27 cellular contexts compared by ENCODE assay signal in the genomic region with DNA sequence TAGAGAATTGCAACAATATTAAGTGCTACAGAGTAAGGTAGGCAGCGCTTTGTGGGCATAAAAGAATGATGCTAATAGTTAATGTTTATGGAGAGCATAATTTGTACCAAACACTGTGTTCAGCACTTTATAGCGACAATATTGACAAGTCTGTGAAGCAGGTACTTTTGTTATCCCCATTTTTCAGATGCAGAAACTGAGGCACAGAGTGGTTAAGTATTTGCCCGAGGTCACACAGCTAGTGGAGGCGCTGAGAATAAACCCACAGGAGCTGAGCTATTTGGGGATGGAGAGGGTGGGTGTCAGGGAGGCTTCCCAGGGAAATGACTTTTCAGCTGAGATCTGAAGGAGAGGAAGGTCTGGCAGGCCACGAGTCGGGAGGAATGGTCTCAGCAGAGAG.
"Had no signal": no experiment of that assay in that cellular context is flagged by ENCODE, and none has a peak within 500 bp of the region (broad histone marks: within the 10 kb centered on the region; RNA-seq: fewer than 3 reads in every experiment).

No MANE protein-coding gene starts in this region.

- H3K9me3 ChIP-seq: ovary, psoas muscle, sigmoid colon, suprapubic skin, testis, tibial artery, transverse colon, upper lobe of right lung, uterus had no signal

- H3K27me3 ChIP-seq: neural progenitor cell, ovary, sigmoid colon, suprapubic skin, testis, tibial artery, transverse colon, upper lobe of right lung, uterus had no signal

- H3K36me3 ChIP-seq: neural progenitor cell, ovary, transverse colon, uterus had no signal

- H2AFZ ChIP-seq: neural progenitor cell, parathyroid adenoma had no signal

- H3K27ac ChIP-seq: neural progenitor cell, ovary, parathyroid adenoma, psoas muscle, sigmoid colon, suprapubic skin, testis, tibial artery, transverse colon, upper lobe of right lung, uterus had no signal

- H3K4me1 ChIP-seq: neural progenitor cell, parathyroid adenoma, psoas muscle, sigmoid colon, suprapubic skin, testis, tibial artery, transverse colon, upper lobe of right lung, uterus had no signal

- FAIRE-seq: small intestine had no signal

- H3K4me2 ChIP-seq: neural progenitor cell had no signal

- DNase-seq: naive thymus-derived CD4-positive, alpha-beta T cell; natural killer cell; occipital lobe; posterior cingulate gyrus; psoas muscle; right cardiac atrium; sigmoid colon; small intestine; stimulated activated CD4-positive, alpha-beta T cell treated with anti-CD3 and anti-CD28 coated beads, Interleukin-12 subunit alpha, Interleukin-12 subunit beta, amount 100 ng/mL, for 4 hours; stimulated activated CD4-positive, alpha-beta T cell treated with anti-CD3 and anti-CD28 coated beads, Interleukin-1b, Interleukin-23, amount 100 ng/mL, for 48 hours; stimulated activated CD4-positive, alpha-beta T cell treated with anti-CD3 and anti-CD28 coated beads, Interleukin-4, amount 100 ng/mL, for 1 hour; stimulated activated CD4-positive, alpha-beta T cell treated with anti-CD3 and anti-CD28 coated beads, Interleukin-4, amount 100 ng/mL, for 4 hours; stimulated activated CD8-positive, alpha-beta memory T cell treated with anti-CD3 and anti-CD28 coated beads, Interleukin-4, amount 100 ng/mL, for 48 hours; stimulated activated naive CD4-positive, alpha-beta T cell; stimulated activated naive CD8-positive, alpha-beta T cell treated with anti-CD3 and anti-CD28 coated beads, Interleukin-15, amount 100 ng/mL, for 72 hours; stimulated activated naive CD8-positive, alpha-beta T cell treated with anti-CD3 and anti-CD28 coated beads, Interleukin-15, Interleukin-2, amounts not matched to agents 100 U/mL and 50 U/mL, for 24 hours; substantia nigra; testis; tibial artery; transverse colon; upper lobe of right lung; uterus had no signal

- H3K9ac ChIP-seq: neural progenitor cell, parathyroid adenoma had no signal

- ATAC-seq: naive thymus-derived CD4-positive, alpha-beta T cell; natural killer cell; psoas muscle; right cardiac atrium; stimulated activated memory B cell treated with anti-CD40 and anti-IgM and Interleukin-4, amounts not matched to agents 10 μg/mL and 1 μg/mL and 100 μg/mL, for 72 hours; stimulated activated naive CD8-positive, alpha-beta T cell treated with anti-CD3 and anti-CD28 coated beads, Interleukin-15, amount 100 ng/mL, for 72 hours; stimulated activated naive CD8-positive, alpha-beta T cell treated with anti-CD3 and anti-CD28 coated beads, Interleukin-15, Interleukin-2, amounts not matched to agents 100 U/mL and 50 U/mL, for 24 hours; upper lobe of right lung had no signal

- H3K79me2 ChIP-seq: parathyroid adenoma had no signal

- H3K4me3 ChIP-seq: neural progenitor cell, ovary, psoas muscle, sigmoid colon, suprapubic skin, testis, tibial artery, transverse colon, upper lobe of right lung, uterus had no signal
